18 cellular contexts compared by ENCODE assay signal in genomic region chr2:116988303-116988702, GRCh38.
DNase-seq lines count a peak whose midpoint lies in the region; ATAC-seq and TF ChIP-seq lines count a peak whose summit lies in the region.
"Had no signal": no experiment of that assay in that cellular context is flagged by ENCODE, and none has a peak within 500 bp of the region (broad histone marks: within the 10 kb centered on the region; RNA-seq: fewer than 3 reads in every experiment).

No MANE protein-coding gene starts in this region.

- peak; percentile 97 for ATAC-seq in RWPE2 (ENCODE audit: low read depth)
- no peak for ATAC-seq in HG03439 (IDR thresholded peaks at IDR 0.05; ENCODE audit: unreplicated experiment)
- no peak for ATAC-seq in upper lobe of right lung
- ATAC-seq in GM19467 (IDR thresholded peaks at IDR 0.05; ENCODE audit: unreplicated experiment): no peak
- ATAC-seq: CD8-positive, alpha-beta T cell; K562 had no signal

- no peak for TF ChIP-seq CTCF in RWPE2 (IDR thresholded peaks at IDR 0.05; ENCODE audit: poor library complexity, severe bottlenecking)
- TF ChIP-seq CTCF in retinal pigment epithelial cell (conservative IDR thresholded peaks at IDR 0.05; ENCODE audit: low read depth, low read length): no peak
- no peak for TF ChIP-seq CTCF in GM10266 (IDR thresholded peaks at IDR 0.05; ENCODE audit: control insufficient read depth, insufficient read depth, low read depth, missing control alignments)
- TF ChIP-seq CTCF in upper lobe of right lung (IDR thresholded peaks at IDR 0.05): no peak

- H3K27ac ChIP-seq in RWPE2 (ENCODE audit: poor library complexity, severe bottlenecking) (peak overlapping the region; percentile 86), epithelial cell of prostate (no peak overlapping the region), upper lobe of right lung (no peak overlapping the region)
- H3K27ac ChIP-seq: BLaER1 had no signal

- intact Hi-C loops in upper lobe of right lung (cut with DNase I): no loop called here

- H3K4me3 ChIP-seq in RWPE2 (ENCODE audit: severe bottlenecking) (no peak overlapping the region), retinal pigment epithelial cell (ENCODE audit: low read length) (no peak overlapping the region), upper lobe of right lung (no peak overlapping the region)
- H3K4me3 ChIP-seq: BLaER1, HAP-1, K562 had no signal

- H3K27me3 ChIP-seq in RWPE2 (ENCODE audit: insufficient read depth, poor library complexity, severe bottlenecking) (no peaks in the 10 kb centered on the region), upper lobe of right lung (no peaks in the 10 kb centered on the region)
- H3K27me3 ChIP-seq: BLaER1 had no signal

- no peaks in the 10 kb centered on the region for H3K36me3 ChIP-seq in RWPE2 (ENCODE audit: low read depth)
- H3K36me3 ChIP-seq in upper lobe of right lung: no peaks in the 10 kb centered on the region
- H3K36me3 ChIP-seq: BLaER1, HAP-1 had no signal

- H3K9me3 ChIP-seq in RWPE2 (ENCODE audit: severe bottlenecking): no peaks in the 10 kb centered on the region
- H3K9me3 ChIP-seq in upper lobe of right lung: no peaks in the 10 kb centered on the region
- H3K9me3 ChIP-seq: BLaER1, HAP-1 had no signal

- H3K4me1 ChIP-seq in RWPE2 (ENCODE audit: insufficient read depth, poor library complexity, severe bottlenecking) (peaks cover 11% of the 10 kb centered on the region), upper lobe of right lung (no peaks in the 10 kb centered on the region)
- H3K4me1 ChIP-seq: BLaER1, HAP-1 had no signal

- peak; percentile 16 for DNase-seq in H4 (ENCODE audit: low spot score)
- no peak for DNase-seq in RWPE2 (ENCODE audit: low spot score)
- peak; percentile 3 for DNase-seq in epithelial cell of prostate (ENCODE audit: low read depth, low spot score)
- peak; percentile 70 for DNase-seq in retinal pigment epithelial cell (ENCODE audit: low read depth)
- DNase-seq in GM10266 (ENCODE audit: extremely low spot score): no peak
- no peak for DNase-seq in upper lobe of right lung
- DNase-seq: CD8-positive, alpha-beta T cell; NCI-H1417 treated with DMSO at 0.1 percent for 48 hours; NCI-H1930; NCI-H2171; NCI-H446; NCI-H69; RPMI8226 had no signal

Comparison
In these comparisons a context has a peak if more than half of its experiments do, and no peak if none do; other contexts are left out.
1. DNase-seq: peak in H4 (single experiment), epithelial cell of prostate (single experiment) and retinal pigment epithelial cell (single experiment); none in RWPE2 (single experiment), GM10266 (single experiment) and upper lobe of right lung (single experiment).